Comparison of ENCODE assay signal across 28 cellular contexts in genomic region chr5:150224483-150225027, GRCh38. TPM values are rescaled to one million over a fixed set of nuclear protein-coding genes. Genes with fewer than 3 reads are reported as not detected.
A peak's percentile ranks its signal among the peaks of the same experiment; 100 is the strongest.
DNase-seq lines count a peak whose midpoint lies in the region; ATAC-seq, FAIRE-seq and TF ChIP-seq lines count a peak whose summit lies in the region.
"Had no signal": no experiment of that assay in that cellular context is flagged by ENCODE, and none has a peak within 500 bp of the region (broad histone marks: within the 10 kb centered on the region; RNA-seq: fewer than 3 reads in every experiment).

No MANE protein-coding gene starts in this region.

- no peaks in the 10 kb centered on the region for H4K20me1 ChIP-seq in GM12878 (ENCODE audit: control insufficient read depth, insufficient read depth)

- no peak overlapping the region for H2BK15ac ChIP-seq in mesenchymal stem cell (ENCODE audit: low read depth, poor library complexity, severe bottlenecking)

- no peak for TF ChIP-seq RAD21 in GM12878 (IDR thresholded peaks at IDR 0.05; ENCODE audit: insufficient read depth, low read depth, low read length)

- TF ChIP-seq POLR2A in GM12878 (IDR thresholded peaks at IDR 0.05; ENCODE audit: low read depth, low read length): no peak

- RAD21 ChIA-PET in GM12878 (lab: Charles Lee; ENCODE audit: unreplicated experiment): no interaction called here

- no peak overlapping the region for H2BK120ac ChIP-seq in mesenchymal stem cell (ENCODE audit: low read depth, low read length)

- H3K4me2 ChIP-seq in GM12878 (ENCODE audit: control insufficient read depth, insufficient read depth) (no peak overlapping the region), mesenchymal stem cell (ENCODE audit: low read length, poor library complexity, severe bottlenecking) (no peak overlapping the region)

- no peaks in the 10 kb centered on the region for H3K4me1 ChIP-seq in GM12878 (ENCODE audit: control insufficient read depth, insufficient read depth, low read length)
- H3K4me1 ChIP-seq in mesenchymal stem cell (ENCODE audit: control insufficient read depth, insufficient read depth, low read depth, low read length): no peaks in the 10 kb centered on the region
- H3K4me1 ChIP-seq: Peyer's patch had no signal

- peak; percentile 41 for DNase-seq in AG20443 (ENCODE audit: low spot score)
- DNase-seq in HT1080 (ENCODE audit: low read depth): peak; percentile 11
- no peak for DNase-seq in GM12878 (ENCODE audit: low read depth, low spot score)
- DNase-seq in mesenchymal stem cell: peak; percentile 19
- no peak for DNase-seq in D341Med (ENCODE audit: low spot score)
- DNase-seq in GM13976 (ENCODE audit: low spot score): no peak
- no peak for DNase-seq in GM19239 (ENCODE audit: insufficient read length, low spot score)
- DNase-seq: BE2C; CD4-positive, CD25-positive, alpha-beta regulatory T cell; DMS79; H7; Karpas-422; MM.1S; NCI-H1048; NCI-H1436; NCI-H187 treated with DMSO at 0.1 percent for 48 hours; NCI-H2171; NCI-H526; Peyer's patch had no signal

- CTCF ChIA-PET in GM12878 (lab: Yijun Ruan, JAX): interaction anchor here (1.0 kb wide), 1 partner anchor 50 kb away, joined by 3 read pairs; no protein-coding TSS in a partner anchor

- no peak overlapping the region for H4K91ac ChIP-seq in mesenchymal stem cell (ENCODE audit: low read length)

- FAIRE-seq in GM12878 (lab: Jason Lieb, UNC): no peak
- FAIRE-seq in GM19239 (lab: Jason Lieb, UNC): no peak
- FAIRE-seq: GM12892, GM18507, HTR-8/SVneo had no signal

- SMC1A ChIA-PET in GM12878 (lab: Charles Lee; ENCODE audit: uncharacterized antibody, unreplicated experiment): no interaction called here

- POLR2A ChIA-PET in GM12878 (lab: Charles Lee): no interaction called here

- peaks cover 0 to 2% of the 10 kb centered on the region in 2 experiments; a peak in 2 of 4 replicates for H3K27me3 ChIP-seq in GM12878 (replicated peaks in 1 of 2; ENCODE audit: control insufficient read depth in 2 of 2, insufficient read depth in 2 of 2, low read length in 1 of 2)
- H3K27me3 ChIP-seq in mesenchymal stem cell (ENCODE audit: control insufficient read depth in 1 of 2, insufficient read depth in 1 of 2, low read length in 2 of 2): no peaks in the 10 kb centered on the region
- H3K27me3 ChIP-seq: BE2C, Peyer's patch had no signal

- in situ Hi-C loops in GM12878 (cut with MboI) (loop anchor here (5.0 to 10.0 kb wide), 2 partner anchors 97 to 590 kb away; no protein-coding TSS in a partner anchor), GM13976 (cut with MboI; ENCODE audit: low sequenced_read_pairs, unreplicated experiment) (no loop called here)

- H2BK12ac ChIP-seq in mesenchymal stem cell (ENCODE audit: low read length in 2 of 2): no peak overlapping the region

- no peaks in the 10 kb centered on the region for H3K79me2 ChIP-seq in GM12878 (ENCODE audit: control insufficient read depth, insufficient read depth, low read length)

- H3K36me3 ChIP-seq in GM12878 (ENCODE audit: control insufficient read depth in 2 of 2, insufficient read depth in 2 of 2, low read length in 1 of 2) (no peaks in the 10 kb centered on the region), mesenchymal stem cell (ENCODE audit: control insufficient read depth in 1 of 2, insufficient read depth in 2 of 2, low read depth in 1 of 2, low read length in 2 of 2) (peaks cover 0 to 4% of the 10 kb centered on the region in 2 experiments)
- H3K36me3 ChIP-seq: BE2C, Peyer's patch had no signal

- H3K9ac ChIP-seq in GM12878 (ENCODE audit: control insufficient read depth, insufficient read depth, low read length): no peak overlapping the region
- no peak overlapping the region for H3K9ac ChIP-seq in mesenchymal stem cell (ENCODE audit: low read length)

- no peak for TF ChIP-seq EP300 in GM12878 (IDR thresholded peaks at IDR 0.05; ENCODE audit: borderline replicate concordance in 1 of 2, control insufficient read depth in 1 of 2, low read depth in 2 of 2, low read length in 2 of 2)

- H2BK5ac ChIP-seq in mesenchymal stem cell (ENCODE audit: low read depth, low read length, poor library complexity, severe bottlenecking): no peak overlapping the region

- H2AK5ac ChIP-seq in mesenchymal stem cell (ENCODE audit: low read length, severe bottlenecking): no peak overlapping the region

- intact Hi-C loops in GM12878 (cut with micrococcal nuclease; ENCODE audit: unreplicated experiment): no loop called here

- H3K9me3 ChIP-seq in GM12878 (replicated peaks; ENCODE audit: control insufficient read depth, insufficient read depth, low read length) (no peaks in the 10 kb centered on the region), mesenchymal stem cell (ENCODE audit: control insufficient read depth, low read length) (no peaks in the 10 kb centered on the region)
- H3K9me3 ChIP-seq: BE2C, Peyer's patch had no signal

- no peak overlapping the region for H3K23ac ChIP-seq in mesenchymal stem cell (ENCODE audit: low read length in 2 of 2)

- BruUV-seq in GM12878 (replicated peaks; lab: Mats Ljungman, UMichigan): no TSS peak

- ATAC-seq in GM12878 (no peak), HG02642 (IDR thresholded peaks at IDR 0.05; ENCODE audit: poor library complexity, unreplicated experiment) (no peak)
- ATAC-seq: SK-N-SH treated with all-trans-retinoic acid at 6 μM for 48 hours had no signal

- H3K79me1 ChIP-seq in mesenchymal stem cell (replicated peaks; ENCODE audit: low read length, poor library complexity, severe bottlenecking): no peaks in the 10 kb centered on the region

- no peak overlapping the region for H3K4ac ChIP-seq in mesenchymal stem cell (ENCODE audit: low read depth in 1 of 2, low read length in 2 of 2)

- H3K4me3 ChIP-seq in GM12878: no peak overlapping the region
- no peak overlapping the region for H3K4me3 ChIP-seq in mesenchymal stem cell (ENCODE audit: insufficient read depth in 1 of 2, low read depth in 1 of 2, low read length in 2 of 2)
- H3K4me3 ChIP-seq: Peyer's patch had no signal

- H4K8ac ChIP-seq in mesenchymal stem cell (ENCODE audit: low read length): no peak overlapping the region

- H3K27ac ChIP-seq in GM12878 (ENCODE audit: control insufficient read depth, insufficient read depth): no peak overlapping the region
- no peak overlapping the region for H3K27ac ChIP-seq in mesenchymal stem cell (ENCODE audit: low read length, poor library complexity, severe bottlenecking)
- H3K27ac ChIP-seq: Peyer's patch had no signal

- no peak overlapping the region for H3K14ac ChIP-seq in mesenchymal stem cell (ENCODE audit: low read length in 2 of 2)

- no peak overlapping the region for H2AFZ ChIP-seq in GM12878 (ENCODE audit: control insufficient read depth, low read depth, low read length)
- H2AFZ ChIP-seq in mesenchymal stem cell (ENCODE audit: low read depth, low read length): no peak overlapping the region

- H3K18ac ChIP-seq in mesenchymal stem cell (ENCODE audit: low read depth in 1 of 2, low read length in 2 of 2): no peak overlapping the region

- TF ChIP-seq CTCF in GM12878 (IDR thresholded peaks at IDR 0.05 in 2 of 3, conservative IDR thresholded peaks at IDR 0.05 in 1 of 3; ENCODE audit: control insufficient read depth in 2 of 3, extremely low read depth in 1 of 3, insufficient read depth in 1 of 3, low read depth in 3 of 3, low read length in 3 of 3) (no peak), GM13976 (IDR thresholded peaks at IDR 0.05; ENCODE audit: borderline replicate concordance, control extremely low read depth, extremely low read depth, insufficient read depth, missing control alignments) (no peak)

- 21% methylated on average over 8 of the region's 8 CpGs for WGBS in GM12878 (ENCODE audit: insufficient coverage, insufficient replicate concordance, low lambda C conversion rate, missing lambda C conversion rate)
- 58% methylated on average over 6 of the region's 8 CpGs for WGBS in mesenchymal stem cell

RNA-seq across cellular contexts. Expression of gene SLC6A7, which starts 34.7 kb away (rescaled TPM):
- 0.03 TPM in 1 of 2 replicates, not detected in the other for total RNA-seq in HT1080 (2014; rRNA removed; shearing (Covaris generic))
- polyA plus RNA-seq in HT1080 (2015; cell fraction: cytosol; rRNA removed): 0.02 and 0.03 TPM in 2 replicates
- 0.10 and 0.11 TPM in 2 replicates for polyA plus RNA-seq in HT1080 (2015; cell fraction: nucleus; rRNA removed)
- not detected in 2 replicates for total RNA-seq in GM12878 (2013; cell fraction: nucleolus; rRNA removed)
- total RNA-seq in GM12878 (2014; rRNA removed) (0.06 and 0.11 TPM in 2 replicates), GM12878 (2014; rRNA removed; fragmentation: Illumina TruSeq; extraction: Trizol) (0.05 TPM in 1 of 2 replicates, not detected in the other), GM12878 (2021) (0.08 TPM in 1 of 2 replicates, not detected in the other)
- not detected for polyA plus RNA-seq in GM12878 (2011; ENCODE audit: low read depth)
- polyA plus RNA-seq in GM12878 (2011; rRNA removed) (not detected in 2 replicates), GM12878 (2014; fragmentation: Illumina TruSeq; extraction: Trizol) (0.01 TPM in 1 of 2 replicates, not detected in the other), GM12878 (2014; fragmentation: Nextera tagmentation; extraction: Ambion mirVana) (not detected), GM12878 (2014; rRNA removed) (0.04 TPM in 1 of 2 replicates, not detected in the other), GM12878 (2016; fragmentation: Nextera tagmentation; extraction: Ambion mirVana) (under 1 TPM in 1 of 2 experiments, not detected in 1; 0.15 TPM)
- polyA plus RNA-seq in GM12878 (2011; cell fraction: cytosol; rRNA removed): 0.01 TPM in 1 of 2 replicates, not detected in the other
- polyA plus RNA-seq in GM12878 (2011; cell fraction: nucleus; rRNA removed): 0.03 TPM in 2 replicates
- polyA plus RNA-seq in GM12878 (2012): 0.13 and 0.16 TPM in 2 replicates
- not detected in 2 replicates for polyA minus RNA-seq in GM12878 (2011; rRNA and poly(A)+ RNA removed)
- polyA minus RNA-seq in GM12878 (2011; cell fraction: cytosol; rRNA and poly(A)+ RNA removed): not detected in 2 replicates
- not detected in 2 replicates for polyA minus RNA-seq in GM12878 (2011; cell fraction: nucleus; rRNA and poly(A)+ RNA removed)
- not detected for polyA plus RNA-seq in mesenchymal stem cell (2013, experiment 1 of 2)
- polyA plus RNA-seq in mesenchymal stem cell (2013, experiment 2 of 2): not detected
- total RNA-seq: A172; CD4-positive, CD25-positive, alpha-beta regulatory T cell; H7; OCI-LY7 had no signal
- polyA plus RNA-seq: AG04450; CD4-positive, CD25-positive, alpha-beta regulatory T cell; IgD-negative memory B cell had no signal

RNA-seq across cellular contexts. Expression of gene CDX1, which starts 58.0 kb away (rescaled TPM):
- total RNA-seq in HT1080 (2014; rRNA removed; shearing (Covaris generic)): not detected in 2 replicates
- not detected in 2 replicates for polyA plus RNA-seq in HT1080 (2015; cell fraction: cytosol; rRNA removed)
- polyA plus RNA-seq in HT1080 (2015; cell fraction: nucleus; rRNA removed): not detected in 2 replicates
- total RNA-seq in GM12878 (2013; cell fraction: nucleolus; rRNA removed): not detected in 2 replicates
- total RNA-seq in GM12878 (2014; rRNA removed): not detected in 2 replicates
- not detected in 2 replicates for total RNA-seq in GM12878 (2014; rRNA removed; fragmentation: Illumina TruSeq; extraction: Trizol)
- total RNA-seq in GM12878 (2021): not detected in 2 replicates
- polyA plus RNA-seq in GM12878 (2011; ENCODE audit: low read depth): not detected
- not detected in 2 replicates for polyA plus RNA-seq in GM12878 (2011; rRNA removed)
- not detected in 2 replicates for polyA plus RNA-seq in GM12878 (2011; cell fraction: cytosol; rRNA removed)
- not detected in 2 replicates for polyA plus RNA-seq in GM12878 (2011; cell fraction: nucleus; rRNA removed)
- not detected in 2 replicates for polyA plus RNA-seq in GM12878 (2012)
- polyA plus RNA-seq in GM12878 (2014; fragmentation: Illumina TruSeq; extraction: Trizol): not detected in 2 replicates
- not detected for polyA plus RNA-seq in GM12878 (2014; fragmentation: Nextera tagmentation; extraction: Ambion mirVana)
- not detected in 2 replicates for polyA plus RNA-seq in GM12878 (2014; rRNA removed)
- not detected for polyA plus RNA-seq in GM12878 (2016; fragmentation: Nextera tagmentation; extraction: Ambion mirVana)
- not detected in 2 replicates for polyA minus RNA-seq in GM12878 (2011; rRNA and poly(A)+ RNA removed)
- polyA minus RNA-seq in GM12878 (2011; cell fraction: cytosol; rRNA and poly(A)+ RNA removed): not detected in 2 replicates
- polyA minus RNA-seq in GM12878 (2011; cell fraction: nucleus; rRNA and poly(A)+ RNA removed): not detected in 2 replicates
- polyA plus RNA-seq in mesenchymal stem cell (2013, experiment 1 of 2): 0.08 TPM
- polyA plus RNA-seq in mesenchymal stem cell (2013, experiment 2 of 2): 0.03 TPM
- total RNA-seq: A172; CD4-positive, CD25-positive, alpha-beta regulatory T cell; OCI-LY7 had no signal
- polyA plus RNA-seq: CD4-positive, CD25-positive, alpha-beta regulatory T cell; IgD-negative memory B cell had no signal

Comparison
In these comparisons a context has a peak if more than half of its experiments do, and no peak if none do; other contexts are left out.
1. DNase-seq: peak in AG20443 (single experiment), HT1080 (single experiment) and mesenchymal stem cell (single experiment); none in GM12878 (single experiment), D341Med (single experiment), GM13976 (single experiment) and GM19239 (single experiment).